In the genomic region with DNA sequence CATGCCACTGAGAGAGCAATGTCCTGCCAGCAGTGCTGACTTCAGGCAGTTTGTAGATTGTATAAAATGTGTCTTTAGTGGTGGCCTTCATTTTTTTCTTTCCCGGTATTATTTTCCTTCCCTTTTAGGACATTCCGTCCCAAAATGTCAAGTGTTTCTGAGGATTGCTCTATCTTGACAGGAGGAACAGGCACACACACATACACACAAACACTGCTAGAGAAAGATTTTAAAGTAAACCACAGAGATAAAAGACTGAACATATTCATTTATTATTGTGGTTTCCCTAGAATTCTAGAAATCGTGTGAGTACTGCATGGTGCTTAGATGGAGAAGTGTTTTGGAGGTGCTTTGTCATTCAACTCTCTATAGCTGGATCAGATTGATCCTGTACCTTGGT, we compare ENCODE assay signal across 16 cellular contexts.
DNase-seq lines count a peak whose midpoint lies in the region; ATAC-seq and TF ChIP-seq lines count a peak whose summit lies in the region.
"Had no signal": no experiment of that assay in that cellular context is flagged by ENCODE, and none has a peak within 500 bp of the region (broad histone marks: within the 10 kb centered on the region; RNA-seq: fewer than 3 reads in every experiment).

No MANE protein-coding gene starts in this region.

- TF ChIP-seq CTCF in OCI-LY3 (IDR thresholded peaks at IDR 0.05; ENCODE audit: low read depth, low read length) = no peak
- TF ChIP-seq CTCF in fibroblast of pulmonary artery (IDR thresholded peaks at IDR 0.05; ENCODE audit: low read length, missing control alignments) = no peak

- H2AFZ ChIP-seq in OCI-LY3 (ENCODE audit: low read depth, low read length) = no peak overlapping the region
- H2AFZ ChIP-seq: GM23248 had no signal

- no peak for ATAC-seq in HG03280 (IDR thresholded peaks at IDR 0.05; ENCODE audit: unreplicated experiment)

- DNase-seq in astrocyte of the hippocampus (ENCODE audit: low read depth, low spot score) (peak; percentile 5), fibroblast of pulmonary artery (ENCODE audit: low read depth) (peak; percentile 13), H7 (no peak), AML-193 (lab: John Stamatoyannopoulos, UW) (no peak)
- DNase-seq: ACHN; Caco-2; CD4-positive, alpha-beta T cell; DMS153; DMS79; GDM1; GM23248; H9 had no signal

- H3K9ac ChIP-seq in OCI-LY3 (ENCODE audit: low read length) = no peak overlapping the region
- H3K9ac ChIP-seq: GM23248 had no signal

- no peak overlapping the region for H3K27ac ChIP-seq in OCI-LY3 (ENCODE audit: low read length)
- H3K27ac ChIP-seq: C4-2B, GM23248, HL-60 had no signal

- H3K79me2 ChIP-seq in OCI-LY3 (ENCODE audit: low read length) = no peaks in the 10 kb centered on the region

- peaks cover 43% of the 10 kb centered on the region for H3K4me1 ChIP-seq in OCI-LY3 (ENCODE audit: low read length)
- H3K4me1 ChIP-seq: Caco-2 had no signal

- peak overlapping the region; percentile 41 for H3K4me2 ChIP-seq in OCI-LY3 (ENCODE audit: low read length)

- no peaks in the 10 kb centered on the region for H3K9me3 ChIP-seq in OCI-LY3 (ENCODE audit: insufficient read depth, low read length)
- H3K9me3 ChIP-seq: Caco-2 had no signal

- H3K4me3 ChIP-seq in OCI-LY3 (ENCODE audit: low read length) = no peak overlapping the region
- no peak overlapping the region for H3K4me3 ChIP-seq in fibroblast of pulmonary artery (replicated peaks; ENCODE audit: low read depth, low read length)
- H3K4me3 ChIP-seq in H7 (ENCODE audit: insufficient read depth, low read depth, low read length) = no peak overlapping the region
- H3K4me3 ChIP-seq: GM23248 had no signal

- H3K36me3 ChIP-seq in OCI-LY3 (replicated peaks; ENCODE audit: low read depth, low read length) = no peaks in the 10 kb centered on the region
- H3K36me3 ChIP-seq in H7 (replicated peaks; ENCODE audit: control insufficient read depth, insufficient read depth, low read length) = no peaks in the 10 kb centered on the region

- H3K27me3 ChIP-seq in OCI-LY3 (ENCODE audit: low read depth, low read length) = no peaks in the 10 kb centered on the region
- H3K27me3 ChIP-seq in H7 (ENCODE audit: control insufficient read depth, insufficient read depth, low read length) = no peaks in the 10 kb centered on the region

- no peaks in the 10 kb centered on the region for H4K20me1 ChIP-seq in OCI-LY3 (ENCODE audit: insufficient read depth, low read length)

Comparison
In these comparisons a context has a peak if more than half of its experiments do, and no peak if none do; other contexts are left out.
1. DNase-seq: peak in astrocyte of the hippocampus (single experiment) and fibroblast of pulmonary artery (single experiment); none in H7 (single experiment) and AML-193 (0 of 2).